ENCODE assay signal across 9 cellular contexts in genomic region chr13:41311607-41312500, GRCh38. TPM values are rescaled to one million over a fixed set of nuclear protein-coding genes. Genes with fewer than 3 reads are reported as not detected.
DNase-seq lines count a peak whose midpoint lies in the region; ATAC-seq, FAIRE-seq and TF ChIP-seq lines count a peak whose summit lies in the region.
"Had no signal": no experiment of that assay in that cellular context is flagged by ENCODE, and none has a peak within 500 bp of the region (broad histone marks: within the 10 kb centered on the region; RNA-seq: fewer than 3 reads in every experiment).

No MANE protein-coding gene starts in this region.

- H3K27ac ChIP-seq in KOPT-K1 (ENCODE audit: low read depth, low read length, poor library complexity, severe bottlenecking) (peak overlapping the region; percentile 90), kidney (ENCODE audit: low read depth in 2 of 2, low read length in 2 of 2) (peak overlapping the region; percentile 87 to 94)

- H3K36me3 ChIP-seq in KOPT-K1 (ENCODE audit: insufficient read depth, low read length) = peaks cover 10% of the 10 kb centered on the region
- no peaks in the 10 kb centered on the region for H3K36me3 ChIP-seq in kidney (ENCODE audit: control insufficient read depth in 1 of 2, insufficient read depth in 2 of 2, low read length in 2 of 2)

- intact Hi-C loops in kidney (cut with DNase I) = no loop called here

- FAIRE-seq in kidney (lab: Jason Lieb, UNC) = no peak
- FAIRE-seq: islet of Langerhans had no signal

- DNase-seq in EL = peak; percentile 69
- DNase-seq in activated CD4-positive, CD25-positive, alpha-beta regulatory T cell (lab: John Stamatoyannopoulos, UW) = peak in 3 of 4 experiments; percentile 22 to 35 (median 30)
- peak; percentile 52 for DNase-seq in central memory CD4-positive, alpha-beta T cell
- peak; percentile 84 for DNase-seq in kidney
- DNase-seq in stimulated activated CD4-positive, alpha-beta T cell treated with anti-CD3 and anti-CD28 coated beads, Interleukin-1b, Interleukin-23, amount 100 ng/mL, for 24 hours (ENCODE audit: low read depth in 4 of 4, low spot score in 1 of 4) = peak; percentile 15 to 48 (median 31)
- no peak for DNase-seq in NCI-H1694 treated with DMSO at 0.1 percent for 48 hours (lab: John Stamatoyannopoulos, UW)

- H3K9ac ChIP-seq in kidney (ENCODE audit: low read length in 2 of 2) = peak overlapping the region; percentile 75 to 90

- TF ChIP-seq CTCF in kidney (IDR thresholded peaks at IDR 0.05; ENCODE audit: borderline replicate concordance, extremely low read depth, insufficient read depth) = no peak

- peak overlapping the region; percentile 76 to 88 for H3K4me3 ChIP-seq in kidney (ENCODE audit: low read length in 2 of 2)

- peak; percentile 42 for ATAC-seq in GM21786 (IDR thresholded peaks at IDR 0.05; ENCODE audit: unreplicated experiment)

- H3K4me1 ChIP-seq in kidney (ENCODE audit: control insufficient read depth in 1 of 2, insufficient read depth in 1 of 2, low read depth in 1 of 2, low read length in 2 of 2) = peaks cover 0 to 6% of the 10 kb centered on the region in 2 donors

- H3K9me3 ChIP-seq in KOPT-K1 (ENCODE audit: insufficient read depth, low read length, poor library complexity, severe bottlenecking) = no peaks in the 10 kb centered on the region
- H3K9me3 ChIP-seq in kidney (ENCODE audit: control insufficient read depth in 1 of 2, low read length in 2 of 2) = no peaks in the 10 kb centered on the region

RNA-seq across cellular contexts. Expression of gene NAA16, which starts 0.8 kb away (rescaled TPM):
- 22.3 TPM for total RNA-seq in kidney
- polyA plus RNA-seq in kidney (ENCODE audit: insufficient read depth, low read depth, low replicate concordance) = 6.4 TPM

RNA-seq across cellular contexts. Expression of gene MTRF1, which starts 48.5 kb away (rescaled TPM):
- total RNA-seq in kidney = 11.8 TPM
- polyA plus RNA-seq in kidney (ENCODE audit: insufficient read depth, low read depth, low replicate concordance) = 11.3 TPM
